In the genomic region with DNA sequence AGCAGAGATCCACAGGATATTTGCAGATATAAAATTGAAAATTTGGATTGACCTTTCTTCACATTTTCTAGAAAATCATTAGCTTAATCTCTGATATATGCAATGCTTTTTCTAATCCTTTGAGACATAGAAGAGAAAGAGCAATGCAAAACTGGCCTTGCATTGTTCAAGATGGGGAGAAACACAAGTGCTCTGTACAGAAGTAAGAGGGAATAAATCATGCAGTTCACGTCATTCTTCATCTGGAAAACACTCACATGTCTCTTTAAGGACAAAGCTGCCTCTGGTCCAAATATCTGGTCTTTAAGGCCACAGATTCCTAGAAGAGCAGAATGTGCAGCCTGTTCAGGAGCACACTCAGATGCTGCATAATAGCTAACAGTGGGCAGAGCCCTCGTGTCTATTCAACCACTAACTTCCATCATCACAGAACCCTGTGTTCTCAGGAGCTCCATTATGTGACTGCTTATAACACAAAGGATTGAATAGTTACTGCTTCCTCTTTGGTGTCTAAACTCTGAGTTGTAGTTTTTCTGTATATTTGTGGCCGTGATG, we compare ENCODE assay signal across 22 cellular contexts.
DNase-seq lines count a peak whose midpoint lies in the region; ATAC-seq, FAIRE-seq and TF ChIP-seq lines count a peak whose summit lies in the region.
"Had no signal": no experiment of that assay in that cellular context is flagged by ENCODE, and none has a peak within 500 bp of the region (broad histone marks: within the 10 kb centered on the region; RNA-seq: fewer than 3 reads in every experiment).

No MANE protein-coding gene starts in this region.

- H3K36me3 Mint-ChIP-seq in activated CD4-positive, alpha-beta memory T cell treated with anti-CD3 and anti-CD28 coated beads for 36 hours = no peaks in the 10 kb centered on the region
- H3K36me3 Mint-ChIP-seq: stimulated activated effector memory CD8-positive, alpha-beta T cell treated with anti-CD3 and anti-CD28 coated beads, Interleukin-12 subunit alpha, Interleukin-12 subunit beta, amount 100 ng/mL, for 72 hours had no signal

- H4K8ac ChIP-seq in neuronal stem cell (ENCODE audit: low read depth, low read length) = no peak overlapping the region

- no peak overlapping the region for H3K4ac ChIP-seq in neuronal stem cell (ENCODE audit: low read length)

- no peak overlapping the region for H3K4me3 Mint-ChIP-seq in activated CD4-positive, alpha-beta memory T cell treated with anti-CD3 and anti-CD28 coated beads for 36 hours
- H3K4me3 Mint-ChIP-seq: activated naive CD4-positive, alpha-beta T cell treated with anti-CD3 and anti-CD28 coated beads for 36 hours; stimulated activated effector memory CD8-positive, alpha-beta T cell treated with anti-CD3 and anti-CD28 coated beads, Interleukin-12 subunit alpha, Interleukin-12 subunit beta, amount 100 ng/mL, for 72 hours; T-helper 1 cell treated with Interleukin-12 subunit alpha and Interleukin-12 subunit beta and Interleukin-4 antibody, amounts not matched to agents 30 μg/mL and 1 μg/mL, for 36 hours had no signal

- H3K4me1 Mint-ChIP-seq in activated CD4-positive, alpha-beta memory T cell treated with anti-CD3 and anti-CD28 coated beads for 36 hours (ENCODE audit: low read depth) = no peaks in the 10 kb centered on the region
- H3K4me1 Mint-ChIP-seq: stimulated activated effector memory CD8-positive, alpha-beta T cell treated with anti-CD3 and anti-CD28 coated beads, Interleukin-12 subunit alpha, Interleukin-12 subunit beta, amount 100 ng/mL, for 72 hours had no signal

- H3K27me3 ChIP-seq in fibroblast of lung (ENCODE audit: control insufficient read depth, insufficient read depth, low read length) = no peaks in the 10 kb centered on the region
- H3K27me3 ChIP-seq in neuronal stem cell (ENCODE audit: control insufficient read depth in 3 of 3, insufficient read depth in 3 of 3, low read depth in 1 of 3, low read length in 3 of 3) = no peaks in the 10 kb centered on the region
- H3K27me3 ChIP-seq: testis had no signal

- no peak overlapping the region for H3K27ac ChIP-seq in fibroblast of lung (ENCODE audit: insufficient read depth, low read length)
- H3K27ac ChIP-seq in neuronal stem cell (replicated peaks; ENCODE audit: low read length) = no peak overlapping the region
- H3K27ac ChIP-seq: testis, WERI-Rb-1 had no signal

- no peaks in the 10 kb centered on the region for H3K79me1 ChIP-seq in neuronal stem cell (ENCODE audit: low read depth, low read length)

- no peak overlapping the region for H3K27ac Mint-ChIP-seq in activated CD4-positive, alpha-beta memory T cell treated with anti-CD3 and anti-CD28 coated beads for 36 hours
- H3K27ac Mint-ChIP-seq: activated naive CD4-positive, alpha-beta T cell treated with anti-CD3 and anti-CD28 coated beads for 36 hours; stimulated activated effector memory CD8-positive, alpha-beta T cell treated with anti-CD3 and anti-CD28 coated beads, Interleukin-12 subunit alpha, Interleukin-12 subunit beta, amount 100 ng/mL, for 72 hours; T-helper 1 cell treated with Interleukin-12 subunit alpha and Interleukin-12 subunit beta and Interleukin-4 antibody, amounts not matched to agents 30 μg/mL and 1 μg/mL, for 36 hours had no signal

- DNase-seq in COLO829 (ENCODE audit: low spot score) = peak; percentile 25
- peak; percentile 7 for DNase-seq in RCC 7860 (ENCODE audit: low spot score)
- DNase-seq in fibroblast of lung (ENCODE audit: low read depth in 2 of 2) = no peak
- no peak for DNase-seq in neuronal stem cell (ENCODE audit: low spot score)
- no peak for DNase-seq in activated CD4-positive, alpha-beta memory T cell treated with anti-CD3 and anti-CD28 coated beads for 36 hours
- no peak for DNase-seq in cortex of kidney (lab: John Stamatoyannopoulos, UW)
- DNase-seq: activated CD4-positive, alpha-beta T cell treated with anti-CD3 and anti-CD28 coated beads, Interleukin-2, amount 50 U/mL, for 48 hours; activated naive CD4-positive, alpha-beta T cell treated with anti-CD3 and anti-CD28 coated beads for 36 hours; activated T-cell treated with anti-CD3 and anti-CD28 coated beads for 4 hours; COR-L47; KG1; kidney; NCI-H1048; NCI-H2029; NCI-H510A; SHP77; testis; WERI-Rb-1 had no signal

- H3K36me3 ChIP-seq in fibroblast of lung (ENCODE audit: control insufficient read depth, insufficient read depth, low read length) (no peaks in the 10 kb centered on the region), neuronal stem cell (replicated peaks in 1 of 2; ENCODE audit: control insufficient read depth in 2 of 2, insufficient read depth in 2 of 2, low read length in 2 of 2) (no peaks in the 10 kb centered on the region)
- H3K36me3 ChIP-seq: WERI-Rb-1 had no signal

- no peaks in the 10 kb centered on the region for H4K20me1 ChIP-seq in fibroblast of lung (ENCODE audit: control insufficient read depth, extremely low read depth, insufficient read depth, low read length)

- no peak overlapping the region for H2BK15ac ChIP-seq in neuronal stem cell (ENCODE audit: low read length)

- H3K27me3 Mint-ChIP-seq in activated CD4-positive, alpha-beta memory T cell treated with anti-CD3 and anti-CD28 coated beads for 36 hours = no peaks in the 10 kb centered on the region

- no peaks in the 10 kb centered on the region for H3K9me3 Mint-ChIP-seq in activated CD4-positive, alpha-beta memory T cell treated with anti-CD3 and anti-CD28 coated beads for 36 hours
- H3K9me3 Mint-ChIP-seq: activated naive CD4-positive, alpha-beta T cell treated with anti-CD3 and anti-CD28 coated beads for 36 hours; stimulated activated effector memory CD8-positive, alpha-beta T cell treated with anti-CD3 and anti-CD28 coated beads, Interleukin-12 subunit alpha, Interleukin-12 subunit beta, amount 100 ng/mL, for 72 hours; T-helper 1 cell treated with Interleukin-12 subunit alpha and Interleukin-12 subunit beta and Interleukin-4 antibody, amounts not matched to agents 30 μg/mL and 1 μg/mL, for 36 hours had no signal

- CTCF ChIA-PET in activated CD4-positive, alpha-beta memory T cell treated with anti-CD3 and anti-CD28 coated beads for 36 hours (lab: Charles Lee) = no interaction called here

- intact Hi-C loops in activated CD4-positive, alpha-beta memory T cell treated with anti-CD3 and anti-CD28 coated beads for 36 hours (cut with micrococcal nuclease) = no loop called here

- H2BK12ac ChIP-seq in neuronal stem cell (ENCODE audit: low read length) = no peak overlapping the region

- TF ChIP-seq CTCF in fibroblast of lung (conservative IDR thresholded peaks at IDR 0.05 in 1 of 2, IDR thresholded peaks at IDR 0.05 in 1 of 2; ENCODE audit: low read depth in 1 of 2, low read length in 2 of 2) = no peak

- no peak for ATAC-seq in HG02642 (IDR thresholded peaks at IDR 0.05; ENCODE audit: poor library complexity, unreplicated experiment)
- ATAC-seq in GM19463 (IDR thresholded peaks at IDR 0.05; ENCODE audit: unreplicated experiment) = no peak
- ATAC-seq: stimulated activated effector memory CD8-positive, alpha-beta T cell treated with anti-CD3 and anti-CD28 coated beads, Interleukin-12 subunit alpha, Interleukin-12 subunit beta, amount 100 ng/mL, for 72 hours had no signal

- H4K91ac ChIP-seq in neuronal stem cell (ENCODE audit: low read depth, low read length, poor library complexity) = no peak overlapping the region

- H3K79me2 ChIP-seq in fibroblast of lung (ENCODE audit: control insufficient read depth, insufficient read depth, low read length) = no peaks in the 10 kb centered on the region

- H3K9me3 ChIP-seq in fibroblast of lung (ENCODE audit: control insufficient read depth, insufficient read depth, low read depth, low read length) = no peaks in the 10 kb centered on the region
- H3K9me3 ChIP-seq in neuronal stem cell (replicated peaks in 1 of 2; ENCODE audit: control insufficient read depth in 2 of 2, insufficient read depth in 1 of 2, low read depth in 1 of 2, low read length in 2 of 2) = no peaks in the 10 kb centered on the region
- H3K9me3 ChIP-seq: testis had no signal

- no peak overlapping the region for H3K23ac ChIP-seq in neuronal stem cell (ENCODE audit: low read depth, low read length, poor library complexity)

- no CpG with 5 or more reads among the region's 3 CpGs for WGBS in neuronal stem cell (ENCODE audit: extremely low coverage in 2 of 2, insufficient read length in 2 of 2, insufficient replicate concordance in 1 of 2), 2 donors

- peak overlapping the region; percentile 2 for H2AFZ ChIP-seq in fibroblast of lung (ENCODE audit: low read length)
- H2AFZ ChIP-seq in neuronal stem cell (ENCODE audit: low read length) = peak overlapping the region; percentile 76

- H3K4me2 ChIP-seq in fibroblast of lung (ENCODE audit: extremely low read depth, insufficient read depth, low read length) (no peak overlapping the region), neuronal stem cell (ENCODE audit: insufficient read depth, low read length, poor library complexity, severe bottlenecking) (no peak overlapping the region)

- no peak for FAIRE-seq in RCC 7860 (lab: Jason Lieb, UNC)
- FAIRE-seq: kidney had no signal

- H3K9ac ChIP-seq in fibroblast of lung (ENCODE audit: insufficient read depth, low read length) = no peak overlapping the region
- H3K9ac ChIP-seq in neuronal stem cell (ENCODE audit: low read depth, low read length, poor library complexity) = no peak overlapping the region

- H3K4me3 ChIP-seq in fibroblast of lung (replicated peaks in 1 of 4; ENCODE audit: control extremely low read depth in 1 of 4, insufficient read depth in 1 of 4, low read depth in 3 of 4, low read length in 4 of 4) = no peak overlapping the region
- H3K4me3 ChIP-seq in neuronal stem cell (ENCODE audit: low read length in 2 of 2) = no peak overlapping the region
- H3K4me3 ChIP-seq: testis had no signal

- H3K4me1 ChIP-seq in fibroblast of lung (ENCODE audit: control insufficient read depth, extremely low read depth, insufficient read depth, low read length) = peaks cover 4% of the 10 kb centered on the region
- peaks cover 6 to 9% of the 10 kb centered on the region in 2 donors for H3K4me1 ChIP-seq in neuronal stem cell (ENCODE audit: control insufficient read depth in 2 of 2, insufficient read depth in 1 of 2, low read depth in 1 of 2, low read length in 2 of 2)
- H3K4me1 ChIP-seq: testis had no signal

- H3K14ac ChIP-seq in neuronal stem cell (ENCODE audit: low read length) = no peak overlapping the region

- no peak overlapping the region for H2BK5ac ChIP-seq in neuronal stem cell (ENCODE audit: low read length)

- H3K18ac ChIP-seq in neuronal stem cell (ENCODE audit: low read length) = no peak overlapping the region

- POLR2A ChIA-PET in activated CD4-positive, alpha-beta memory T cell treated with anti-CD3 and anti-CD28 coated beads for 36 hours (lab: Charles Lee) = no interaction called here

- no peak overlapping the region for H2AK5ac ChIP-seq in neuronal stem cell (ENCODE audit: low read depth, low read length)

- no peak overlapping the region for H2BK120ac ChIP-seq in neuronal stem cell (ENCODE audit: low read depth, low read length)

Comparison
In these comparisons a context has a peak if more than half of its experiments do, and no peak if none do; other contexts are left out.
1. DNase-seq: peak in COLO829 (single experiment) and RCC 7860 (single experiment); none in fibroblast of lung (0 of 2), neuronal stem cell (single experiment), activated CD4-positive, alpha-beta memory T cell treated with anti-CD3 and anti-CD28 coated beads for 36 hours (single experiment) and cortex of kidney (single experiment).